1 cellular context compared by ENCODE assay signal in the genomic region with DNA sequence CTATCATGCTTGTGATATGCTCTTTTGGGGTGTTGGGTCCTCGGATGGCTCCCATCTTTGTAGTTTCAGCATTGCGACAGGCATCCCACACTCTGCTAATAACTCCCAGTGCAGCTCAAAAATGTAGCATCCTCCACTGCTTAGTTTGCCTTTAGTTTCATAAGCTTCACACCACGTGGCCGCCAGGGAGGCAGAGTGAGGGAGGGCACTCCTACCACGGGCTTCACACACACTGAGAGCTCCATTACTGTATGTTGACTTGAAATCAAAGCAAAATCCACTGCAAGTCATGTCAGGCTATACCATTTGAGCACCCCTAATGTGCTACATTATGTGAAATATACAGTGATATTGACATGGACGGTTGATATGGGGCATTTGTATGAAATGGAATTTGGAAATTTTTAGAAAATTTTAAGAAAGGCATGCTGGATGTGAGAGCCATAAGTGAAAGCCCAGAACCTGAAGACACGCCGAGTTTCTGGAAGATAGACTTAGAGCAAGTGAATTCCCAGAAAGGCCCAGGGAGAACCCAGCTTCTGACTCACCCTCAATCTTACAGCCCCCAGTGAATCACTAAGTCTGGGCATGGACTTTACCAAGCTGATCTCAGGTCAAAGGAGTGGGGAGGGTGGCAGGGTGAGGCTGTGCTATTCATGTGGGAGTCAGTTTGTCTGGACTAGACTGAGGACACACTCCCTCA.
A peak's percentile ranks its signal among the peaks of the same experiment; 100 is the strongest.
TF ChIP-seq lines count a peak whose summit lies in the region.

No MANE protein-coding gene starts in this region.

TF ChIP-seq in IMR-90, 13 proteins besides CTCF, POLR2A, EP300 and RAD21:
- TF ChIP-seq CEBPB (IDR thresholded peaks at IDR 0.05; ENCODE audit: low read depth, low read length) (no peak), MAFK (IDR thresholded peaks at IDR 0.05; ENCODE audit: low read depth, low read length) (no peak), CHD1 (IDR thresholded peaks at IDR 0.05; ENCODE audit: low read depth, low read length) (no peak), FOS (IDR thresholded peaks at IDR 0.05; ENCODE audit: low read depth, low read length) (peak; percentile 39), BHLHE40 (IDR thresholded peaks at IDR 0.05; ENCODE audit: low read depth, low read length) (no peak), MXI1 (IDR thresholded peaks at IDR 0.05; ENCODE audit: borderline replicate concordance, low read depth, low read length) (no peak), SMC3 (IDR thresholded peaks at IDR 0.05; ENCODE audit: low read depth, low read length) (no peak), MAZ (IDR thresholded peaks at IDR 0.05; ENCODE audit: borderline replicate concordance, low read depth, low read length) (peak; percentile 68; the same call in 1 of the 2 replicates), RCOR1 (IDR thresholded peaks at IDR 0.05; ENCODE audit: insufficient replicate concordance, low read length) (no peak)
